Comparison of ENCODE assay signal across 24 cellular contexts in genomic region chr10:104230490-104230889, GRCh38. TPM values are rescaled to one million over a fixed set of nuclear protein-coding genes. Genes with fewer than 3 reads are reported as not detected.
DNase-seq lines count a peak whose midpoint lies in the region; ATAC-seq, FAIRE-seq and TF ChIP-seq lines count a peak whose summit lies in the region.
"Had no signal": no experiment of that assay in that cellular context is flagged by ENCODE, and none has a peak within 500 bp of the region (broad histone marks: within the 10 kb centered on the region; RNA-seq: fewer than 3 reads in every experiment).

No MANE protein-coding gene starts in this region.

- H3K36me3 Mint-ChIP-seq in natural killer cell: no peaks in the 10 kb centered on the region
- H3K36me3 Mint-ChIP-seq in natural killer cell treated with Interleukin-12 subunit alpha and Interleukin-12 subunit beta and Interleukin-15 and Interleukin-18, amount 100 ng/mL, for 72 hours: peaks cover 5% of the 10 kb centered on the region
- no peaks in the 10 kb centered on the region for H3K36me3 Mint-ChIP-seq in type B pancreatic cell
- no peaks in the 10 kb centered on the region for H3K36me3 Mint-ChIP-seq in chondrocyte (ENCODE audit: low read depth)

- no peak for TF ChIP-seq CTCF in natural killer cell (IDR thresholded peaks at IDR 0.05)
- TF ChIP-seq CTCF in choroid plexus epithelial cell (conservative IDR thresholded peaks at IDR 0.05; ENCODE audit: low read depth, low read length): no peak
- TF ChIP-seq CTCF in type B pancreatic cell (conservative IDR thresholded peaks at IDR 0.05): no peak
- no peak for TF ChIP-seq CTCF in chondrocyte (IDR thresholded peaks at IDR 0.05)

- FAIRE-seq in H54 (lab: Jason Lieb, UNC): no peak
- FAIRE-seq: A549, GM12891, H1 had no signal

- no peak for ATAC-seq in natural killer cell
- ATAC-seq in natural killer cell treated with Interleukin-12 subunit alpha and Interleukin-12 subunit beta and Interleukin-15 and Interleukin-18, amount 100 ng/mL, for 72 hours: no peak
- no peak for ATAC-seq in HG03095 (IDR thresholded peaks at IDR 0.05; ENCODE audit: unreplicated experiment)
- ATAC-seq: A549 had no signal

- H3K4me3 ChIP-seq in choroid plexus epithelial cell (ENCODE audit: low read depth, low read length): no peak overlapping the region
- H3K4me3 ChIP-seq: A549 had no signal

- DNase-seq in natural killer cell (no peak), MV-4-11 (lab: John Stamatoyannopoulos, UW) (peak; percentile 8), choroid plexus epithelial cell (ENCODE audit: low read depth) (peak; percentile 10), type B pancreatic cell (ENCODE audit: extremely low spot score, unreplicated experiment) (no peak), chondrocyte (ENCODE audit: low spot score) (no peak), H54 (ENCODE audit: insufficient read length, low spot score) (no peak)
- DNase-seq in natural killer cell treated with Interleukin-12 subunit alpha and Interleukin-12 subunit beta and Interleukin-15 and Interleukin-18, amount 100 ng/mL, for 72 hours (ENCODE audit: low spot score): no peak
- DNase-seq: DMS 273 treated with DMSO at 0.1 percent for 48 hours, GDM1, HFFc6, Kasumi-1, MM.1S, NCI-H1105 treated with DMSO at 0.1 percent for 48 hours, NCI-H1694, NCI-H2107, NCI-H510A, NCI-H748 treated with DMSO at 0.1 percent for 48 hours, OCI-M1, Right ventricle myocardium superior, SW 1271 had no signal

- H3K27me3 Mint-ChIP-seq in natural killer cell (ENCODE audit: low read depth in 2 of 2) (peaks cover 17 to 34% of the 10 kb centered on the region in 2 donors), type B pancreatic cell (no peaks in the 10 kb centered on the region), chondrocyte (ENCODE audit: low read depth) (peaks cover 19% of the 10 kb centered on the region)
- peaks cover 19 to 30% of the 10 kb centered on the region in 2 donors for H3K27me3 Mint-ChIP-seq in natural killer cell treated with Interleukin-12 subunit alpha and Interleukin-12 subunit beta and Interleukin-15 and Interleukin-18, amount 100 ng/mL, for 72 hours

- H3K9me3 Mint-ChIP-seq in natural killer cell: no peaks in the 10 kb centered on the region
- H3K9me3 Mint-ChIP-seq in natural killer cell treated with Interleukin-12 subunit alpha and Interleukin-12 subunit beta and Interleukin-15 and Interleukin-18, amount 100 ng/mL, for 72 hours: no peaks in the 10 kb centered on the region
- H3K9me3 Mint-ChIP-seq in type B pancreatic cell: no peaks in the 10 kb centered on the region
- peaks cover 3% of the 10 kb centered on the region for H3K9me3 Mint-ChIP-seq in chondrocyte (ENCODE audit: low read depth)
- H3K9me3 Mint-ChIP-seq: HFFc6 had no signal

- intact Hi-C loops in natural killer cell (cut with micrococcal nuclease): no loop called here

- peaks cover 13 to 19% of the 10 kb centered on the region in 2 donors for H3K4me1 Mint-ChIP-seq in natural killer cell
- H3K4me1 Mint-ChIP-seq in natural killer cell treated with Interleukin-12 subunit alpha and Interleukin-12 subunit beta and Interleukin-15 and Interleukin-18, amount 100 ng/mL, for 72 hours (ENCODE audit: low read depth in 2 of 2): peaks cover 14 to 16% of the 10 kb centered on the region in 2 donors
- peaks cover 3% of the 10 kb centered on the region for H3K4me1 Mint-ChIP-seq in type B pancreatic cell (ENCODE audit: unreplicated experiment)
- H3K4me1 Mint-ChIP-seq in chondrocyte (ENCODE audit: low read depth): peaks cover 13% of the 10 kb centered on the region

- peak overlapping the region in 1 of 2 donors; percentile 70 for H3K27ac Mint-ChIP-seq in natural killer cell
- H3K27ac Mint-ChIP-seq in natural killer cell treated with Interleukin-12 subunit alpha and Interleukin-12 subunit beta and Interleukin-15 and Interleukin-18, amount 100 ng/mL, for 72 hours: no peak overlapping the region
- no peak overlapping the region for H3K27ac Mint-ChIP-seq in type B pancreatic cell
- no peak overlapping the region for H3K27ac Mint-ChIP-seq in chondrocyte (ENCODE audit: unreplicated experiment)

- no peak for TF ChIP-seq POLR2A in H54 (IDR thresholded peaks at IDR 0.05; ENCODE audit: low read depth, low read length)

- peak overlapping the region; percentile 86 for H3K4me3 Mint-ChIP-seq in natural killer cell
- H3K4me3 Mint-ChIP-seq in natural killer cell treated with Interleukin-12 subunit alpha and Interleukin-12 subunit beta and Interleukin-15 and Interleukin-18, amount 100 ng/mL, for 72 hours: no peak overlapping the region
- H3K4me3 Mint-ChIP-seq in type B pancreatic cell: peak overlapping the region; percentile 91
- no peak overlapping the region for H3K4me3 Mint-ChIP-seq in chondrocyte (ENCODE audit: unreplicated experiment)

RNA-seq across cellular contexts. Expression of gene CFAP43, which starts 1.7 kb away (rescaled TPM):
- total RNA-seq in natural killer cell (under 1 TPM in 1 of 3 donors, not detected in 2; 0.16 TPM), type B pancreatic cell (ENCODE audit: low replicate concordance) (1.6 and 7.6 TPM in 2 replicates), chondrocyte (0.15 to 0.17 TPM in 2 of 3 replicates, not detected in the other)
- not detected for total RNA-seq in natural killer cell treated with Interleukin-12 subunit alpha and Interleukin-12 subunit beta and Interleukin-15 and Interleukin-18, amount 100 ng/mL, for 72 hours
- total RNA-seq: Right ventricle myocardium superior had no signal

RNA-seq across cellular contexts. Expression of gene GSTO1, which starts 24.2 kb away (rescaled TPM):
- total RNA-seq in natural killer cell (10 to 100 TPM; 27.8 to 38.0 (median 31.5) TPM), type B pancreatic cell (ENCODE audit: low replicate concordance) (74.1 and 79.2 TPM in 2 replicates), chondrocyte (57.0 to 78.2 TPM (median 61.8 TPM) in 3 replicates)
- total RNA-seq in natural killer cell treated with Interleukin-12 subunit alpha and Interleukin-12 subunit beta and Interleukin-15 and Interleukin-18, amount 100 ng/mL, for 72 hours: 100 to 1,000 TPM; 101 to 111 TPM

RNA-seq across cellular contexts. Expression of gene GSTO2, which starts 38.5 kb away (rescaled TPM):
- total RNA-seq in natural killer cell (1 to 10 TPM in 1 of 3 donors, under 1 TPM in 2; 0.75 to 1.4 (median 0.84) TPM), type B pancreatic cell (ENCODE audit: low replicate concordance) (2.8 and 8.2 TPM in 2 replicates), chondrocyte (0.28 to 0.73 TPM (median 0.32 TPM) in 3 replicates)
- total RNA-seq in natural killer cell treated with Interleukin-12 subunit alpha and Interleukin-12 subunit beta and Interleukin-15 and Interleukin-18, amount 100 ng/mL, for 72 hours: under 1 TPM; 0.53 to 0.93 TPM

Comparison
In these comparisons a context has a peak if more than half of its experiments do, and no peak if none do; other contexts are left out.
1. H3K4me3 Mint-ChIP-seq: peak in natural killer cell (single experiment) and type B pancreatic cell (single experiment); none in natural killer cell treated with Interleukin-12 subunit alpha and Interleukin-12 subunit beta and Interleukin-15 and Interleukin-18, amount 100 ng/mL, for 72 hours (single experiment) and chondrocyte (single experiment).
2. DNase-seq: peak in MV-4-11 (single experiment) and choroid plexus epithelial cell (single experiment); none in natural killer cell (single experiment), natural killer cell treated with Interleukin-12 subunit alpha and Interleukin-12 subunit beta and Interleukin-15 and Interleukin-18, amount 100 ng/mL, for 72 hours (single experiment), type B pancreatic cell (single experiment), chondrocyte (single experiment) and H54 (single experiment).